8 cellular contexts compared by ENCODE assay signal in genomic region chr11:82867495-82868082, GRCh38.
A peak's percentile ranks its signal among the peaks of the same experiment; 100 is the strongest.
DNase-seq lines count a peak whose midpoint lies in the region; ATAC-seq and TF ChIP-seq lines count a peak whose summit lies in the region.

No MANE protein-coding gene starts in this region.

- DNase-seq in COR-L47 (lab: John Stamatoyannopoulos, UW) (peak; percentile 88), HAP-1 (ENCODE audit: low spot score in 2 of 2) (peak; percentile 87 to 93), NCI-H2196 treated with DMSO at 0.1 percent for 48 hours (lab: John Stamatoyannopoulos, UW; ENCODE audit: unreplicated experiment) (peak; percentile 68), brain pericyte (ENCODE audit: low read depth, low spot score) (peak; percentile 21), inferior parietal cortex (ENCODE audit: extremely low spot score) (peak; percentile 90)
- DNase-seq in stimulated activated CD4-positive, alpha-beta T cell treated with anti-CD3 and anti-CD28 coated beads, Interleukin-15, amount 100 ng/mL, for 1 hour (ENCODE audit: low read depth in 1 of 2, low spot score in 1 of 2) = peak; percentile 14 to 43

- peak; percentile 86 for TF ChIP-seq CTCF in VCaP (conservative IDR thresholded peaks at IDR 0.05)

- ATAC-seq in HG03045 (IDR thresholded peaks at IDR 0.05; ENCODE audit: unreplicated experiment) = no peak

- H3K27ac ChIP-seq in VCaP = no peak overlapping the region

- H3K36me3 ChIP-seq in HAP-1 (replicated peaks) = no peaks in the 10 kb centered on the region

- H3K9me3 ChIP-seq in HAP-1 = no peaks in the 10 kb centered on the region

- H3K27me3 ChIP-seq in HAP-1 (ENCODE audit: low read depth) = no peaks in the 10 kb centered on the region

- no peak overlapping the region for H3K4me3 ChIP-seq in HAP-1

- in situ Hi-C loops in HAP-1 (cut with MboI; ENCODE audit: low sequenced_read_pairs) = loop anchor here (5.0 to 25.0 kb wide), 2 partner anchors 145 to 945 kb away; no protein-coding TSS in a partner anchor

- H3K4me1 ChIP-seq in HAP-1 = peaks cover 14% of the 10 kb centered on the region

Comparison
In these comparisons a context has a peak if more than half of its experiments do, and no peak if none do; other contexts are left out.
1. DNase-seq: peak in every context shown above with its lines; median percentile 90 in HAP-1; 90 in inferior parietal cortex; 88 in COR-L47; 68 in NCI-H2196 treated with DMSO at 0.1 percent for 48 hours; 28 in stimulated activated CD4-positive, alpha-beta T cell treated with anti-CD3 and anti-CD28 coated beads, Interleukin-15, amount 100 ng/mL, for 1 hour; 21 in brain pericyte.